ENCODE assay signal across 27 cellular contexts in genomic region chr6:20711518-20711917, GRCh38.
DNase-seq lines count a peak whose midpoint lies in the region; ATAC-seq and TF ChIP-seq lines count a peak whose summit lies in the region.
"Had no signal": no experiment of that assay in that cellular context is flagged by ENCODE, and none has a peak within 500 bp of the region (broad histone marks: within the 10 kb centered on the region; RNA-seq: fewer than 3 reads in every experiment).

No MANE protein-coding gene starts in this region.

- peak; percentile 16 for DNase-seq in A673 (ENCODE audit: low spot score)
- peak; percentile 40 for DNase-seq in IMR-90
- peak; percentile 7 for DNase-seq in astrocyte of the hippocampus (ENCODE audit: low read depth, low spot score)
- peak; percentile 85 for DNase-seq in fibroblast of villous mesenchyme (ENCODE audit: low read depth)
- DNase-seq in nephron progenitor cell = no peak
- DNase-seq in hypothalamus (lab: John Stamatoyannopoulos, UW) = no peak
- no peak for DNase-seq in activated effector memory CD4-positive, alpha-beta T cell treated with anti-CD3 and anti-CD28 coated beads, Interleukin-2, amount 50 U/mL, for 16 hours
- DNase-seq: activated CD4-positive, alpha-beta T cell treated with anti-CD3 and anti-CD28 coated beads for 48 hours; activated effector memory CD4-positive, alpha-beta T cell treated with Interleukin-2 at 50 U/mL for 16 hours; dorsolateral prefrontal cortex; glutamatergic neuron; left colon; midbrain; NCI-H2171; NCI-H526 treated with DMSO at 0.1 percent for 48 hours; posterior cingulate gyrus; Right ventricle myocardium superior; sigmoid colon; stimulated activated naive CD4-positive, alpha-beta T cell treated with Interleukin-2 at 50 U/mL for 16 hours; thyroid gland had no signal

- peaks cover 63% of the 10 kb centered on the region for H3K4me1 ChIP-seq in A673 (ENCODE audit: insufficient read depth, low read length, poor library complexity, severe bottlenecking)
- peaks cover 4% of the 10 kb centered on the region; the same call in 1 of the 2 replicates for H3K4me1 ChIP-seq in IMR-90 (ENCODE audit: control insufficient read depth, insufficient read depth, low read length)

- H2BK120ac ChIP-seq in IMR-90 (ENCODE audit: low read depth, low read length) = no peak overlapping the region

- no peak overlapping the region for H3K27ac Mint-ChIP-seq in activated T-helper 17 cell treated with anti-CD3 and anti-CD28 coated beads, Interleukin-2, amount 50 U/mL, for 72 hours
- no peak overlapping the region for H3K27ac Mint-ChIP-seq in nephron progenitor cell
- H3K27ac Mint-ChIP-seq: nephron had no signal

- no peak overlapping the region for H2BK5ac ChIP-seq in IMR-90 (ENCODE audit: low read depth, low read length, poor library complexity, severe bottlenecking)

- H3K4ac ChIP-seq in IMR-90 (ENCODE audit: low read depth, low read length) = no peak overlapping the region

- H3K23ac ChIP-seq in IMR-90 (ENCODE audit: low read depth, low read length) = no peak overlapping the region

- dilution Hi-C loops in IMR-90 (cut with HindIII; ENCODE audit: low sequenced_read_pairs, unreplicated experiment) = no loop called here

- H3K4me1 Mint-ChIP-seq in activated T-helper 17 cell treated with anti-CD3 and anti-CD28 coated beads, Interleukin-2, amount 50 U/mL, for 72 hours = peaks cover 16% of the 10 kb centered on the region
- peaks cover 5% of the 10 kb centered on the region for H3K4me1 Mint-ChIP-seq in nephron progenitor cell

- H3K14ac ChIP-seq in IMR-90 (replicated peaks; ENCODE audit: low read depth, low read length) = no peak overlapping the region

- TF ChIP-seq POLR2A in IMR-90 (IDR thresholded peaks at IDR 0.05; ENCODE audit: low read depth, low read length) = no peak

- H3K27ac ChIP-seq in A673 (ENCODE audit: low read depth, low read length, poor library complexity, severe bottlenecking) (no peak overlapping the region), IMR-90 (ENCODE audit: insufficient read depth, low read length) (no peak overlapping the region)
- H3K27ac ChIP-seq: C4-2B, cardiac muscle cell, dorsolateral prefrontal cortex, sigmoid colon, thyroid gland had no signal

- no peak overlapping the region for H2AK5ac ChIP-seq in IMR-90 (ENCODE audit: low read depth, low read length)

- in situ Hi-C loops in IMR-90 (cut with MboI; ENCODE audit: low sequenced_read_pairs) = no loop called here

- H3K9me1 ChIP-seq in IMR-90 (ENCODE audit: insufficient read depth, low read length) = no peaks in the 10 kb centered on the region

- H3K18ac ChIP-seq in IMR-90 (ENCODE audit: low read depth, low read length) = no peak overlapping the region

- no peak overlapping the region for H4K91ac ChIP-seq in IMR-90 (ENCODE audit: insufficient read depth, low read depth, low read length)

- H2AFZ ChIP-seq in IMR-90 (replicated peaks; ENCODE audit: low read length, poor library complexity) = no peak overlapping the region

- no CpG with 5 or more reads among the region's 1 CpG for WGBS in IMR-90 (ENCODE audit: extremely low coverage in 2 of 2, insufficient read length in 1 of 2), 2 experiments

- BruUV-seq in A673 (replicated peaks; lab: Mats Ljungman, UMichigan) (no TSS peak), IMR-90 (replicated peaks; lab: Mats Ljungman, UMichigan) (no TSS peak)

- H2BK20ac ChIP-seq in IMR-90 (ENCODE audit: low read depth, low read length) = no peak overlapping the region

- no peak for TF ChIP-seq RAD21 in IMR-90 (IDR thresholded peaks at IDR 0.05; ENCODE audit: low read length)

- H3K79me1 ChIP-seq in IMR-90 (ENCODE audit: low read depth in 1 of 2, low read length in 2 of 2) = peaks cover 4 to 8% of the 10 kb centered on the region in 2 experiments; a peak in 3 of 4 replicates

- H3K36me3 Mint-ChIP-seq in activated T-helper 17 cell treated with anti-CD3 and anti-CD28 coated beads, Interleukin-2, amount 50 U/mL, for 72 hours (ENCODE audit: low read depth) = no peaks in the 10 kb centered on the region
- H3K36me3 Mint-ChIP-seq in nephron progenitor cell (ENCODE audit: low read depth) = no peaks in the 10 kb centered on the region

- intact Hi-C loops in A673 (cut with micrococcal nuclease; ENCODE audit: unreplicated experiment) (no loop called here), IMR-90 (cut with micrococcal nuclease) (no loop called here)

- H3K4me3 ChIP-seq in A673 (ENCODE audit: low read depth, low read length, poor library complexity, severe bottlenecking) = no peak overlapping the region
- no peak overlapping the region for H3K4me3 ChIP-seq in IMR-90 (ENCODE audit: insufficient read depth, low read depth, low read length)
- no peak overlapping the region for H3K4me3 ChIP-seq in fibroblast of villous mesenchyme (ENCODE audit: low read depth, low read length)
- H3K4me3 ChIP-seq: cardiac muscle cell, dorsolateral prefrontal cortex, GM12878, HAP-1, sigmoid colon, thyroid gland had no signal

- CTCF ChIA-PET in A673 (lab: Charles Lee) (no interaction called here), IMR-90 (lab: Yijun Ruan, JAX) (no interaction called here)

- no peaks in the 10 kb centered on the region for H4K20me1 ChIP-seq in IMR-90 (ENCODE audit: insufficient read depth, low read length)

- H3K36me3 ChIP-seq in A673 (ENCODE audit: insufficient read depth, low read length, poor library complexity, severe bottlenecking) = no peaks in the 10 kb centered on the region
- H3K36me3 ChIP-seq in IMR-90 (ENCODE audit: control insufficient read depth, insufficient read depth, low read length) = no peaks in the 10 kb centered on the region
- H3K36me3 ChIP-seq: cardiac muscle cell, HAP-1, sigmoid colon, thyroid gland had no signal

- ATAC-seq in IMR-90 (ENCODE audit: low read depth) = peak; percentile 24; the same call in 1 of the 2 replicates
- ATAC-seq in activated T-helper 17 cell treated with anti-CD3 and anti-CD28 coated beads, Interleukin-2, amount 50 U/mL, for 72 hours (replicated peaks) = no peak
- ATAC-seq: GM12878, HepG2 had no signal

- H3K9me3 Mint-ChIP-seq in activated T-helper 17 cell treated with anti-CD3 and anti-CD28 coated beads, Interleukin-2, amount 50 U/mL, for 72 hours = no peaks in the 10 kb centered on the region
- H3K9me3 Mint-ChIP-seq in nephron progenitor cell = no peaks in the 10 kb centered on the region
- H3K9me3 Mint-ChIP-seq: nephron had no signal

- TF ChIP-seq CTCF in A673 (conservative IDR thresholded peaks at IDR 0.05; ENCODE audit: low read depth, low read length) = no peak
- no peak for TF ChIP-seq CTCF in IMR-90 (conservative IDR thresholded peaks at IDR 0.05; ENCODE audit: low read depth, low read length)
- TF ChIP-seq CTCF in fibroblast of villous mesenchyme (IDR thresholded peaks at IDR 0.05; ENCODE audit: insufficient read depth, low read depth, low read length) = no peak
- TF ChIP-seq CTCF in nephron progenitor cell (IDR thresholded peaks at IDR 0.05) = no peak

- no peak overlapping the region for H3K4me2 ChIP-seq in IMR-90 (ENCODE audit: low read depth, low read length)

- no peak overlapping the region for H4K5ac ChIP-seq in IMR-90 (ENCODE audit: low read depth, low read length)

- H3K56ac ChIP-seq in IMR-90 (ENCODE audit: extremely low read depth, insufficient read depth, low read length) = no peak overlapping the region

- no peak overlapping the region for H2BK15ac ChIP-seq in IMR-90 (ENCODE audit: low read depth, low read length)

- no peaks in the 10 kb centered on the region for H3K27me3 Mint-ChIP-seq in activated T-helper 17 cell treated with anti-CD3 and anti-CD28 coated beads, Interleukin-2, amount 50 U/mL, for 72 hours
- H3K27me3 Mint-ChIP-seq in nephron progenitor cell (ENCODE audit: low read depth, poor library complexity) = no peaks in the 10 kb centered on the region

- H4K8ac ChIP-seq in IMR-90 (ENCODE audit: low read depth in 2 of 2, low read length in 2 of 2) = no peak overlapping the region

- POLR2A ChIA-PET in A673 (lab: Charles Lee; ENCODE audit: low non-redundant PET) (no interaction called here), IMR-90 (lab: Charles Lee; ENCODE audit: unreplicated experiment) (no interaction called here)

- H3K9ac ChIP-seq in IMR-90 (ENCODE audit: low read depth, low read length) = no peak overlapping the region

- no peaks in the 10 kb centered on the region for H3K27me3 ChIP-seq in A673 (replicated peaks; ENCODE audit: insufficient read depth, low read depth, low read length, poor library complexity)
- no peaks in the 10 kb centered on the region for H3K27me3 ChIP-seq in IMR-90 (ENCODE audit: control insufficient read depth, insufficient read depth, low read length)
- H3K27me3 ChIP-seq: cardiac muscle cell, dorsolateral prefrontal cortex, sigmoid colon, thyroid gland had no signal

- H3K4me3 Mint-ChIP-seq in activated T-helper 17 cell treated with anti-CD3 and anti-CD28 coated beads, Interleukin-2, amount 50 U/mL, for 72 hours = no peak overlapping the region
- H3K4me3 Mint-ChIP-seq in nephron progenitor cell = no peak overlapping the region
- H3K4me3 Mint-ChIP-seq: nephron had no signal

- H3K9me3 ChIP-seq in A673 (ENCODE audit: low read depth, low read length, poor library complexity, severe bottlenecking) = no peaks in the 10 kb centered on the region
- no peaks in the 10 kb centered on the region for H3K9me3 ChIP-seq in IMR-90 (ENCODE audit: control insufficient read depth, insufficient read depth, low read length)
- H3K9me3 ChIP-seq: HAP-1, sigmoid colon, thyroid gland had no signal

- no peak overlapping the region for H2AK9ac ChIP-seq in IMR-90 (replicated peaks; ENCODE audit: low read depth, low read length, poor library complexity)

TF ChIP-seq in IMR-90, 13 proteins besides CTCF, POLR2A, EP300 and RAD21 (continues in another document):
- TF ChIP-seq FOS (IDR thresholded peaks at IDR 0.05; ENCODE audit: low read depth, low read length) (no peak), MXI1 (IDR thresholded peaks at IDR 0.05; ENCODE audit: borderline replicate concordance, low read depth, low read length) (no peak), CEBPB (IDR thresholded peaks at IDR 0.05; ENCODE audit: low read depth, low read length) (no peak), SMC3 (IDR thresholded peaks at IDR 0.05; ENCODE audit: low read depth, low read length) (no peak), CHD1 (IDR thresholded peaks at IDR 0.05; ENCODE audit: low read depth, low read length) (no peak), MAFK (IDR thresholded peaks at IDR 0.05; ENCODE audit: low read depth, low read length) (no peak), ELK1 (IDR thresholded peaks at IDR 0.05; ENCODE audit: borderline replicate concordance, low read depth, low read length) (no peak), NFE2L2 (IDR thresholded peaks at IDR 0.05; ENCODE audit: low read depth, low read length) (no peak), BHLHE40 (IDR thresholded peaks at IDR 0.05; ENCODE audit: low read depth, low read length) (no peak)

Comparison
In these comparisons a context has a peak if more than half of its experiments do, and no peak if none do; other contexts are left out.
1. DNase-seq: peak in A673 (single experiment), IMR-90 (single experiment), astrocyte of the hippocampus (single experiment) and fibroblast of villous mesenchyme (single experiment); none in nephron progenitor cell (single experiment), hypothalamus (0 of 51) and activated effector memory CD4-positive, alpha-beta T cell treated with anti-CD3 and anti-CD28 coated beads, Interleukin-2, amount 50 U/mL, for 16 hours (single experiment).